ENCODE assay signal across 18 cellular contexts in the genomic region with DNA sequence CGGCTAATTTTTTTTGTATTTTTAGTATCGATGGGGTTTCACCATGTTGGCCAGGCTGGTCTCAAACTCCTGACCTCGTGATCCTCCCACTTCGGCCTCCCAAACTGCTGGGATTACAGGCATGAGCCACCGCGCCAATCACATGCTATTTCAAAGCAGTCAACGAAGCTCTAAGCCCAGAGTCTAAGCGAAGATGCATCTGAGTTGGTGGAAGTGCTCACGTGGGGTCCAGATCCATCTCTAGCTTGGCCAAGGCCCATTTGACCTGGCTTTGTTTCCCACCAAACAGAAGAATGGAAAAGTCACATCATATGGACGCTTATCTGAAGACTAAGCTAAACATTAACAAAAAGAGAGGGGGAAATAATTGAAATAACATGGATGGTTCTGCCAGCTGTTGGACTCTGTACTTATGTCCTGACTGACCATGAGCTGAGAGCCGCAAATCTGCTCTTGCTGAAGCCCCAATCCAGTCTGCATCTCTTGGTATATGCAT. TPM values are rescaled to one million over a fixed set of nuclear protein-coding genes. Genes with fewer than 3 reads are reported as not detected.
DNase-seq lines count a peak whose midpoint lies in the region; ATAC-seq, FAIRE-seq and TF ChIP-seq lines count a peak whose summit lies in the region.
"Had no signal": no experiment of that assay in that cellular context is flagged by ENCODE, and none has a peak within 500 bp of the region (broad histone marks: within the 10 kb centered on the region; RNA-seq: fewer than 3 reads in every experiment).

No MANE protein-coding gene starts in this region.

- H2AFZ ChIP-seq in IMR-90 (replicated peaks; ENCODE audit: low read length, poor library complexity) = no peak overlapping the region

- H3K23ac ChIP-seq in IMR-90 (ENCODE audit: low read depth, low read length) = no peak overlapping the region

- H4K8ac ChIP-seq in IMR-90 (ENCODE audit: low read depth in 2 of 2, low read length in 2 of 2) = no peak overlapping the region

- no peak overlapping the region for H3K14ac ChIP-seq in IMR-90 (replicated peaks; ENCODE audit: low read depth, low read length)

- H3K4ac ChIP-seq in IMR-90 (ENCODE audit: low read depth, low read length) = no peak overlapping the region

- H3K4me3 ChIP-seq in IMR-90 (ENCODE audit: insufficient read depth, low read depth, low read length) (no peak overlapping the region), liver (ENCODE audit: low read depth in 1 of 3, low read length in 3 of 3) (no peak overlapping the region), small intestine (ENCODE audit: low read depth in 1 of 2, low read length in 2 of 2) (no peak overlapping the region), sigmoid colon (no peak overlapping the region)

- H3K4me2 ChIP-seq in IMR-90 (ENCODE audit: low read depth, low read length) = no peak overlapping the region

- H3K18ac ChIP-seq in IMR-90 (ENCODE audit: low read depth, low read length) = no peak overlapping the region

- no peak for TF ChIP-seq RAD21 in IMR-90 (IDR thresholded peaks at IDR 0.05; ENCODE audit: low read length)
- peak; percentile 56 to 58 for TF ChIP-seq RAD21 in liver (IDR thresholded peaks at IDR 0.05)

- no peak overlapping the region for H2AK9ac ChIP-seq in IMR-90 (replicated peaks; ENCODE audit: low read depth, low read length, poor library complexity)

- intact Hi-C loops in IMR-90 (cut with micrococcal nuclease) (loop anchor here (5.0 kb wide), 1 partner anchor 36 kb away; no protein-coding TSS in a partner anchor), sigmoid colon (cut with DNase I) (no loop called here)

- TF ChIP-seq POLR2A in IMR-90 (IDR thresholded peaks at IDR 0.05; ENCODE audit: low read depth, low read length) (no peak), sigmoid colon (IDR thresholded peaks at IDR 0.05) (no peak)

- dilution Hi-C loops in IMR-90 (cut with HindIII; ENCODE audit: low sequenced_read_pairs, unreplicated experiment) = no loop called here

- H4K20me1 ChIP-seq in IMR-90 (ENCODE audit: insufficient read depth, low read length) = peaks cover 3% of the 10 kb centered on the region

- FAIRE-seq in small intestine (lab: Jason Lieb, UNC) = no peak
- FAIRE-seq in RCC 7860 (lab: Jason Lieb, UNC) = no peak

- no TSS peak for BruUV-seq in IMR-90 (replicated peaks; lab: Mats Ljungman, UMichigan)

- 0 out of 2 replicates have a peak overlapping the region, but pooled peaks have one; percentile 5 for H2AK5ac ChIP-seq in IMR-90 (ENCODE audit: low read depth, low read length)

- TF ChIP-seq CTCF in IMR-90 (conservative IDR thresholded peaks at IDR 0.05; ENCODE audit: low read depth, low read length) (no peak), liver (IDR thresholded peaks at IDR 0.05; ENCODE audit: low read depth, low read length, missing input control) (no peak), sigmoid colon (IDR thresholded peaks at IDR 0.05) (no peak)

- no peak overlapping the region for H3K9ac ChIP-seq in IMR-90 (ENCODE audit: low read depth, low read length)
- no peak overlapping the region for H3K9ac ChIP-seq in liver (ENCODE audit: low read depth in 1 of 2, low read length in 2 of 2)

- in situ Hi-C loops in IMR-90 (cut with MboI; ENCODE audit: low sequenced_read_pairs) = no loop called here

- no peak overlapping the region for H2BK5ac ChIP-seq in IMR-90 (ENCODE audit: low read depth, low read length, poor library complexity, severe bottlenecking)

- H3K9me3 ChIP-seq in IMR-90 (ENCODE audit: control insufficient read depth, insufficient read depth, low read length) (no peaks in the 10 kb centered on the region), liver (ENCODE audit: control insufficient read depth in 4 of 4, low read length in 3 of 4) (no peaks in the 10 kb centered on the region), small intestine (ENCODE audit: control insufficient read depth, low read depth) (no peaks in the 10 kb centered on the region), sigmoid colon (no peaks in the 10 kb centered on the region)
- H3K9me3 ChIP-seq: BE2C had no signal

- H3K79me1 ChIP-seq in IMR-90 (ENCODE audit: low read depth in 1 of 2, low read length in 2 of 2) = peaks cover 3 to 8% of the 10 kb centered on the region in 2 experiments; a peak in 1 of 4 replicates

- no peak overlapping the region for H3K56ac ChIP-seq in IMR-90 (ENCODE audit: extremely low read depth, insufficient read depth, low read length)

- H3K27ac ChIP-seq in IMR-90 (ENCODE audit: insufficient read depth, low read length) (no peak overlapping the region), liver (ENCODE audit: low read depth in 1 of 2, low read length in 2 of 2) (peak overlapping the region; percentile 4 to 36), small intestine (ENCODE audit: low read depth in 1 of 2, low read length in 1 of 2) (no peak overlapping the region), sigmoid colon (no peak overlapping the region)
- H3K27ac ChIP-seq: 22Rv1 had no signal

- no peak for ATAC-seq in IMR-90 (ENCODE audit: low read depth)

- H4K91ac ChIP-seq in IMR-90 (ENCODE audit: insufficient read depth, low read depth, low read length) = no peak overlapping the region

- POLR2A ChIA-PET in IMR-90 (lab: Charles Lee; ENCODE audit: unreplicated experiment) = no interaction called here

- H2BK20ac ChIP-seq in IMR-90 (ENCODE audit: low read depth, low read length) = no peak overlapping the region

- peak; percentile 22 for DNase-seq in DMS53 (lab: John Stamatoyannopoulos, UW)
- no peak for DNase-seq in DMS53 treated with DMSO at 0.1 percent for 48 hours (lab: John Stamatoyannopoulos, UW; ENCODE audit: unreplicated experiment)
- DNase-seq in IMR-90 = no peak
- DNase-seq in small intestine = peak; percentile 72
- no peak for DNase-seq in activated gamma-delta T cell treated with Interleukin-2 at 50 U/mL for 16 hours
- DNase-seq in RCC 7860 (ENCODE audit: low spot score) = no peak
- no peak for DNase-seq in sigmoid colon
- DNase-seq: BE2C; CD4-positive, alpha-beta memory T cell; DMS79 treated with DMSO at 0.1 percent for 48 hours; NCI-H1417; NCI-H187 treated with DMSO at 0.1 percent for 48 hours; NCI-H2227 treated with DMSO at 0.1 percent for 48 hours; NCI-H510A treated with DMSO at 0.1 percent for 48 hours; NCI-H774; RPMI8226 had no signal

- CTCF ChIA-PET in IMR-90 (lab: Yijun Ruan, JAX) = no interaction called here

- no peak for TF ChIP-seq EP300 in sigmoid colon (IDR thresholded peaks at IDR 0.05)

- 97% methylated on average over 9 of the region's 11 CpGs; no CpG with 5 or more reads in 1 of the 2 experiments for WGBS in IMR-90 (ENCODE audit: extremely low coverage in 2 of 2, insufficient read length in 1 of 2), 2 experiments
- WGBS in liver = 60% methylated on average over 11 of the region's 11 CpGs
- WGBS in small intestine, 3 donors = 61 to 83% (median 65%) methylated on average over 11 of the region's 11 CpGs
- 76 to 91% methylated on average over 11 of the region's 11 CpGs for whole genome bisulfite sequencing in sigmoid colon, 2 donors

- H3K36me3 ChIP-seq in IMR-90 (ENCODE audit: control insufficient read depth, insufficient read depth, low read length) (no peaks in the 10 kb centered on the region), liver (ENCODE audit: control insufficient read depth in 4 of 4, insufficient read depth in 3 of 4, low read depth in 1 of 4, low read length in 3 of 4) (no peaks in the 10 kb centered on the region), small intestine (ENCODE audit: control insufficient read depth in 2 of 2, insufficient read depth in 2 of 2, low read length in 2 of 2) (no peaks in the 10 kb centered on the region), sigmoid colon (no peaks in the 10 kb centered on the region)

- H2BK120ac ChIP-seq in IMR-90 (ENCODE audit: low read depth, low read length) = no peak overlapping the region

- H3K9me1 ChIP-seq in IMR-90 (ENCODE audit: insufficient read depth, low read length) = no peaks in the 10 kb centered on the region

- H3K4me1 ChIP-seq in IMR-90 (ENCODE audit: control insufficient read depth, insufficient read depth, low read length) = peaks cover 11% of the 10 kb centered on the region
- peaks cover 10 to 34% (median 22%) of the 10 kb centered on the region in 4 donors for H3K4me1 ChIP-seq in liver (ENCODE audit: control insufficient read depth in 4 of 4, insufficient read depth in 4 of 4, low read length in 3 of 4)
- H3K4me1 ChIP-seq in small intestine (ENCODE audit: control insufficient read depth in 2 of 2, insufficient read depth in 1 of 2, low read depth in 1 of 2, low read length in 1 of 2) = no peaks in the 10 kb centered on the region
- peaks cover 0 to 16% (median 10%) of the 10 kb centered on the region in 4 donors for H3K4me1 ChIP-seq in sigmoid colon

- no peaks in the 10 kb centered on the region for H3K27me3 ChIP-seq in IMR-90 (ENCODE audit: control insufficient read depth, insufficient read depth, low read length)
- H3K27me3 ChIP-seq in liver (ENCODE audit: control insufficient read depth in 4 of 4, insufficient read depth in 4 of 4, low read length in 3 of 4) = no peaks in the 10 kb centered on the region
- no peaks in the 10 kb centered on the region for H3K27me3 ChIP-seq in small intestine (ENCODE audit: control insufficient read depth in 2 of 2, insufficient read depth in 2 of 2, low read length in 2 of 2)
- no peaks in the 10 kb centered on the region for H3K27me3 ChIP-seq in sigmoid colon
- H3K27me3 ChIP-seq: BE2C had no signal

- H2BK15ac ChIP-seq in IMR-90 (ENCODE audit: low read depth, low read length) = no peak overlapping the region

- no peak overlapping the region for H4K5ac ChIP-seq in IMR-90 (ENCODE audit: low read depth, low read length)

TF ChIP-seq in liver, 16 proteins besides CTCF, POLR2A, EP300 and RAD21 (continues in another document):
- peak; percentile 92 for TF ChIP-seq YY1 (IDR thresholded peaks at IDR 0.05)
- peak; percentile 65 to 97 for TF ChIP-seq EGR1 (IDR thresholded peaks at IDR 0.05; ENCODE audit: low read depth in 2 of 2)
- TF ChIP-seq FOXA1 (IDR thresholded peaks at IDR 0.05) = no peak
- TF ChIP-seq, protein P1, sequence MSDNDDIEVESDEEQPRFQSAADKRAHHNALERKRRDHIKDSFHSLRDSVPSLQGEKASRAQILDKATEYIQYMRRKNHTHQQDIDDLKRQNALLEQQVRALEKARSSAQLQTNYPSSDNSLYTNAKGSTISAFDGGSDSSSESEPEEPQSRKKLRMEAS (IDR thresholded peaks at IDR 0.05) = peak; percentile 73

RNA-seq across cellular contexts. Expression of gene GTF2I, which starts 3.8 kb away (rescaled TPM):
- 46.4 and 66.7 TPM in 2 replicates for total RNA-seq in IMR-90 (2012; rRNA removed)
- 78.3 and 88.8 TPM in 2 replicates for polyA plus RNA-seq in IMR-90 (2012; rRNA removed)
- polyA plus RNA-seq in IMR-90 (2012; cell fraction: cytosol; rRNA removed) = 18.4 and 23.4 TPM in 2 replicates
- 131 and 548 TPM in 2 replicates for polyA plus RNA-seq in IMR-90 (2012; cell fraction: nucleus; rRNA removed; ENCODE audit: low replicate concordance)
- 10 to 100 TPM; 67.7 to 97.9 TPM for total RNA-seq in liver
- 10 to 100 TPM; 27.4 to 64.0 TPM for polyA plus RNA-seq in liver
- polyA plus RNA-seq in small intestine = 10 to 100 TPM; 21.6 to 33.7 (median 25.9) TPM
- 100 to 1,000 TPM; 113 to 181 (median 142) TPM for total RNA-seq in sigmoid colon
- 10 to 100 TPM in 2 of 3 donors, 1 to 10 TPM in 1; 9.6 to 40.0 (median 26.4) TPM for polyA plus RNA-seq in sigmoid colon

Comparison
In these comparisons a context has a peak if more than half of its experiments do, and no peak if none do; other contexts are left out.
1. DNase-seq: peak in DMS53 (single experiment) and small intestine (single experiment); none in DMS53 treated with DMSO at 0.1 percent for 48 hours (single experiment), IMR-90 (single experiment), activated gamma-delta T cell treated with Interleukin-2 at 50 U/mL for 16 hours (single experiment), RCC 7860 (single experiment) and sigmoid colon (single experiment).
2. H3K27ac ChIP-seq: peak in liver (2 of 2); none in IMR-90 (single experiment), small intestine (0 of 2) and sigmoid colon (0 of 4).